In the genomic region with DNA sequence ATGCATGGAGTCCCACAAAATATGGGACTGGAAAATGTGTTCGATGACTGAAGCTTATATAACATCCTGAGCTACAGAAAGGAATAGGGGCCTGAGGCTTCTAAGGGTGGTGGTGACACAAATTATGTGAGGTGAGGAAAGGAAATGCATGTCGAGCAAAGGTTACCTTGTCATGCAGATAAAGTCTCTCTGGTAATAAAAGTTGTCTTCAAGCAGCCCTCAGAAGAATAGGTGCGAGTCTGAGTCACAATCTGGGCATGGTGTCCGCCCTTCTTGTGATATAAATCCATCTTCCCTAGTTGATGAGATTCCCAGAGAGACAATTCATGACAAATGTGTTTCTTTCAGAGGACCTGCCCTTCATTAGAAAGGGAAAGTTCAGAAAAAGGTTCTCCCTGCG, we compare ENCODE assay signal across 21 cellular contexts.
"Had no signal": no experiment of that assay in that cellular context is flagged by ENCODE, and none has a peak within 500 bp of the region (broad histone marks: within the 10 kb centered on the region; RNA-seq: fewer than 3 reads in every experiment).

No MANE protein-coding gene starts in this region.

- H3K27ac ChIP-seq: body of pancreas, cardiac muscle cell, heart left ventricle, thoracic aorta, VCaP had no signal

- H3K9me3 ChIP-seq: body of pancreas, heart left ventricle, thoracic aorta had no signal

- H3K27me3 ChIP-seq: body of pancreas, cardiac muscle cell, heart left ventricle had no signal

- H3K36me3 ChIP-seq: cardiac muscle cell, heart left ventricle, thoracic aorta had no signal

- H3K4me1 ChIP-seq: body of pancreas, heart left ventricle had no signal

- H3K27me3 Mint-ChIP-seq: activated CD4-positive, alpha-beta T cell treated with anti-CD3 and anti-CD28 coated beads, Interleukin-2, amount 10 ng/mL, durations not matched to agents 7 days and 5 days; activated CD8-positive, alpha-beta memory T cell treated with anti-CD3 and anti-CD28 coated beads, Interleukin-2, amount 10 ng/mL, durations not matched to agents 7 days and 5 days; activated CD8-positive, alpha-beta T cell treated with anti-CD3 and anti-CD28 coated beads for 36 hours; activated naive CD4-positive, alpha-beta T cell treated with anti-CD3 and anti-CD28 coated beads, Interleukin-2, amount 50 U/mL, for 24 hours; memory B cell; stimulated activated naive B cell treated with anti-CD40 and anti-IgM and Interleukin-4, amounts not matched to agents 10 μg/mL and 1 μg/mL and 100 μg/mL, for 72 hours; T-cell; type B pancreatic cell had no signal

- H3K27ac Mint-ChIP-seq: activated CD4-positive, alpha-beta T cell treated with anti-CD3 and anti-CD28 coated beads, Interleukin-2, amount 10 ng/mL, durations not matched to agents 7 days and 5 days; activated CD8-positive, alpha-beta memory T cell treated with anti-CD3 and anti-CD28 coated beads, Interleukin-2, amount 10 ng/mL, durations not matched to agents 7 days and 5 days; activated CD8-positive, alpha-beta T cell treated with anti-CD3 and anti-CD28 coated beads for 36 hours; activated naive CD4-positive, alpha-beta T cell treated with anti-CD3 and anti-CD28 coated beads, Interleukin-2, amount 50 U/mL, for 24 hours; memory B cell; stimulated activated naive B cell treated with anti-CD40 and anti-IgM and Interleukin-4, amounts not matched to agents 10 μg/mL and 1 μg/mL and 100 μg/mL, for 72 hours; T-cell; T-helper 2 cell treated with Interferon-gamma antibody and Interleukin-4, amounts not matched to agents 5 μg/mL and 100 μg/mL, for 36 hours; type B pancreatic cell had no signal

- H3K36me3 Mint-ChIP-seq: activated CD8-positive, alpha-beta memory T cell treated with anti-CD3 and anti-CD28 coated beads, Interleukin-2, amount 10 ng/mL, durations not matched to agents 7 days and 5 days; activated naive CD4-positive, alpha-beta T cell treated with anti-CD3 and anti-CD28 coated beads, Interleukin-2, amount 50 U/mL, for 24 hours; memory B cell; stimulated activated naive B cell treated with anti-CD40 and anti-IgM and Interleukin-4, amounts not matched to agents 10 μg/mL and 1 μg/mL and 100 μg/mL, for 72 hours; T-cell; type B pancreatic cell had no signal

- H3K4me3 Mint-ChIP-seq: activated CD4-positive, alpha-beta T cell treated with anti-CD3 and anti-CD28 coated beads, Interleukin-2, amount 10 ng/mL, durations not matched to agents 7 days and 5 days; activated CD8-positive, alpha-beta memory T cell treated with anti-CD3 and anti-CD28 coated beads, Interleukin-2, amount 10 ng/mL, durations not matched to agents 7 days and 5 days; activated CD8-positive, alpha-beta T cell treated with anti-CD3 and anti-CD28 coated beads for 36 hours; activated naive CD4-positive, alpha-beta T cell treated with anti-CD3 and anti-CD28 coated beads, Interleukin-2, amount 50 U/mL, for 24 hours; memory B cell; stimulated activated naive B cell treated with anti-CD40 and anti-IgM and Interleukin-4, amounts not matched to agents 10 μg/mL and 1 μg/mL and 100 μg/mL, for 72 hours; T-cell; T-helper 2 cell treated with Interferon-gamma antibody and Interleukin-4, amounts not matched to agents 5 μg/mL and 100 μg/mL, for 36 hours; type B pancreatic cell had no signal

- H3K4me1 Mint-ChIP-seq: activated CD4-positive, alpha-beta T cell treated with anti-CD3 and anti-CD28 coated beads, Interleukin-2, amount 10 ng/mL, durations not matched to agents 7 days and 5 days; activated CD8-positive, alpha-beta memory T cell treated with anti-CD3 and anti-CD28 coated beads, Interleukin-2, amount 10 ng/mL, durations not matched to agents 7 days and 5 days; activated naive CD4-positive, alpha-beta T cell treated with anti-CD3 and anti-CD28 coated beads, Interleukin-2, amount 50 U/mL, for 24 hours; memory B cell; stimulated activated naive B cell treated with anti-CD40 and anti-IgM and Interleukin-4, amounts not matched to agents 10 μg/mL and 1 μg/mL and 100 μg/mL, for 72 hours; T-cell had no signal

- DNase-seq: activated CD4-positive, alpha-beta T cell treated with anti-CD3 and anti-CD28 coated beads, Interleukin-2, amount 10 ng/mL, durations not matched to agents 7 days and 5 days; activated CD4-positive, CD25-positive, alpha-beta regulatory T cell treated with anti-CD3 and anti-CD28 coated beads, Interleukin-2, amount 50 U/mL, for 72 hours; activated CD8-positive, alpha-beta memory T cell treated with anti-CD3 and anti-CD28 coated beads, Interleukin-2, amount 10 ng/mL, durations not matched to agents 7 days and 5 days; activated CD8-positive, alpha-beta T cell treated with anti-CD3 and anti-CD28 coated beads for 36 hours; activated gamma-delta T cell treated with Interleukin-2 at 50 U/mL for 16 hours; activated T-cell treated with anti-CD3 and anti-CD28 coated beads for 4 hours; anterior cingulate cortex; body of pancreas; heart left ventricle; retina; stimulated activated CD4-positive, alpha-beta T cell treated with anti-CD3 and anti-CD28 coated beads, Interleukin-2, amount 100 ng/mL, for 48 hours; stimulated activated CD8-positive, alpha-beta memory T cell treated with anti-CD3 and anti-CD28 coated beads, Interleukin-4, amount 100 ng/mL, for 48 hours; stimulated activated naive B cell treated with anti-CD40 and anti-IgM and Interleukin-4, amounts not matched to agents 10 μg/mL and 1 μg/mL and 100 μg/mL, for 72 hours; T-cell had no signal

- H3K9me3 Mint-ChIP-seq: activated CD8-positive, alpha-beta T cell treated with anti-CD3 and anti-CD28 coated beads for 36 hours; type B pancreatic cell had no signal

- H3K4me3 ChIP-seq: body of pancreas, cardiac muscle cell, heart left ventricle, thoracic aorta had no signal
